ENCODE assay signal across 8 cellular contexts in genomic region chr1:155086182-155086741, GRCh38. TPM values are rescaled to one million over a fixed set of nuclear protein-coding genes. Genes with fewer than 3 reads are reported as not detected.
DNase-seq lines count a peak whose midpoint lies in the region; ATAC-seq and TF ChIP-seq lines count a peak whose summit lies in the region.

No MANE protein-coding gene starts in this region.

- H3K9me3 Mint-ChIP-seq in central memory CD8-positive, alpha-beta T cell, result no peaks in the 10 kb centered on the region

- H3K4me1 Mint-ChIP-seq in central memory CD8-positive, alpha-beta T cell, result peaks cover 45% of the 10 kb centered on the region

- H3K4me3 Mint-ChIP-seq in central memory CD8-positive, alpha-beta T cell, result peak overlapping the region; percentile 89

- peaks cover 15% of the 10 kb centered on the region for H3K36me3 Mint-ChIP-seq in central memory CD8-positive, alpha-beta T cell (ENCODE audit: insufficient read depth)

- H3K4me3 ChIP-seq in lower leg skin (ENCODE audit: low read depth, poor library complexity, severe bottlenecking), result no peak overlapping the region

- ATAC-seq in central memory CD8-positive, alpha-beta T cell (replicated peaks; ENCODE audit: extremely low read depth, poor library complexity, severe bottlenecking), result peak; percentile 21
- no peak for ATAC-seq in HG03571 (IDR thresholded peaks at IDR 0.05; ENCODE audit: unreplicated experiment)

- intact Hi-C loops in lower leg skin (cut with DNase I; ENCODE audit: low total_unique reads), result no loop called here

- WGBS in lower leg skin, 2 donors, result 24 to 28% methylated on average over 9 to 14 of the region's 21 CpGs

- DNase-seq in NCI-H2171 treated with DMSO at 0.1 percent for 48 hours (lab: John Stamatoyannopoulos, UW) (peak; percentile 42), NCI-H2171 (lab: John Stamatoyannopoulos, UW) (no peak), NCI-H1694 (lab: John Stamatoyannopoulos, UW) (peak; percentile 79), lower leg skin (ENCODE audit: low spot score in 2 of 2) (peak; percentile 62 to 96)
- DNase-seq in activated CD4-positive, alpha-beta T cell treated with anti-CD3 and anti-CD28 coated beads for 24 hours (ENCODE audit: low read depth in 2 of 2), result peak; percentile 74 to 80
- peak; percentile 74 to 88 for DNase-seq in central memory CD8-positive, alpha-beta T cell (ENCODE audit: low spot score in 2 of 2)
- DNase-seq in stimulated activated CD8-positive, alpha-beta memory T cell treated with anti-CD3 and anti-CD28 coated beads, Interleukin-12 subunit alpha, Interleukin-12 subunit beta, amount 100 ng/mL, for 4 hours (ENCODE audit: low read depth), result peak; percentile 60

- peak in 1 of 3 donors; percentile 93 for TF ChIP-seq CTCF in lower leg skin (IDR thresholded peaks at IDR 0.05)

- peak overlapping the region; percentile 78 for H3K27ac Mint-ChIP-seq in central memory CD8-positive, alpha-beta T cell (ENCODE audit: low read depth)

- no peak for TF ChIP-seq POLR2A in lower leg skin (IDR thresholded peaks at IDR 0.05)

- H3K27me3 Mint-ChIP-seq in central memory CD8-positive, alpha-beta T cell, result peaks cover 32% of the 10 kb centered on the region

RNA-seq across cellular contexts. Expression of gene EFNA3, which starts 7.6 kb away (rescaled TPM):
- total RNA-seq in lower leg skin, result 100 to 1,000 TPM; 111 to 150 (median 129) TPM

RNA-seq across cellular contexts. Expression of gene EFNA4, which starts 22.7 kb away (rescaled TPM):
- total RNA-seq in lower leg skin, result 10 to 100 TPM; 29.5 to 66.6 (median 52.9) TPM

RNA-seq across cellular contexts. Expression of gene ADAM15, which starts 35.1 kb away (rescaled TPM):
- 100 to 1,000 TPM; 232 to 289 (median 279) TPM for total RNA-seq in lower leg skin

RNA-seq across cellular contexts. Expression of gene EFNA1, which starts 41.4 kb away (rescaled TPM):
- total RNA-seq in lower leg skin, result 100 to 1,000 TPM; 125 to 235 (median 185) TPM

RNA-seq across cellular contexts. Expression of gene SLC50A1, which starts 49.4 kb away (rescaled TPM):
- total RNA-seq in lower leg skin, result 10 to 100 TPM; 33.3 to 59.4 (median 43.7) TPM
